ENCODE assay signal across 9 cellular contexts in genomic region chr9:4491621-4491975, GRCh38. TPM values are rescaled to one million over a fixed set of nuclear protein-coding genes. Genes with fewer than 3 reads are reported as not detected.
DNase-seq lines count a peak whose midpoint lies in the region; ATAC-seq and TF ChIP-seq lines count a peak whose summit lies in the region.
"Had no signal": no experiment of that assay in that cellular context is flagged by ENCODE, and none has a peak within 500 bp of the region (broad histone marks: within the 10 kb centered on the region; RNA-seq: fewer than 3 reads in every experiment).

No MANE protein-coding gene starts in this region.

- WGBS in smooth muscle cell (ENCODE audit: low lambda C conversion rate) = 20% methylated on average over 7 of the region's 7 CpGs

- H3K9ac ChIP-seq in iPS-15b (ENCODE audit: low read depth, low read length) (no peak overlapping the region), smooth muscle cell (ENCODE audit: low read depth) (no peak overlapping the region)

- peaks cover 30% of the 10 kb centered on the region for H3K27me3 ChIP-seq in iPS-15b (ENCODE audit: control insufficient read depth, insufficient read depth, low read length)
- peaks cover 12% of the 10 kb centered on the region for H3K27me3 ChIP-seq in smooth muscle cell (ENCODE audit: low read depth)

- H3K4me1 Mint-ChIP-seq in activated CD4-positive, alpha-beta T cell treated with anti-CD3 and anti-CD28 coated beads, Interleukin-2, amount 10 ng/mL, durations not matched to agents 7 days and 5 days = peaks cover 16% of the 10 kb centered on the region
- no peaks in the 10 kb centered on the region for H3K4me1 Mint-ChIP-seq in activated T-helper 17 cell treated with anti-CD3 and anti-CD28 coated beads, Interleukin-2, amount 50 U/mL, for 72 hours

- H3K27me3 Mint-ChIP-seq in activated CD4-positive, alpha-beta T cell treated with anti-CD3 and anti-CD28 coated beads, Interleukin-2, amount 10 ng/mL, durations not matched to agents 7 days and 5 days = peaks cover 62% of the 10 kb centered on the region
- H3K27me3 Mint-ChIP-seq in activated T-helper 17 cell treated with anti-CD3 and anti-CD28 coated beads, Interleukin-2, amount 50 U/mL, for 72 hours = peaks cover 51% of the 10 kb centered on the region

- H3K36me3 Mint-ChIP-seq in activated CD4-positive, alpha-beta T cell treated with anti-CD3 and anti-CD28 coated beads, Interleukin-2, amount 10 ng/mL, durations not matched to agents 7 days and 5 days (ENCODE audit: low read depth) = peaks cover 2% of the 10 kb centered on the region
- no peaks in the 10 kb centered on the region for H3K36me3 Mint-ChIP-seq in activated T-helper 17 cell treated with anti-CD3 and anti-CD28 coated beads, Interleukin-2, amount 50 U/mL, for 72 hours (ENCODE audit: low read depth)

- peaks cover 6% of the 10 kb centered on the region for H3F3A ChIP-seq in smooth muscle cell (ENCODE audit: low read depth)

- H3K4me1 ChIP-seq in iPS-15b (ENCODE audit: control insufficient read depth, insufficient read depth, low read length) (no peaks in the 10 kb centered on the region), smooth muscle cell (ENCODE audit: low read depth) (peaks cover 15% of the 10 kb centered on the region)

- CTCF ChIA-PET in activated CD4-positive, alpha-beta T cell treated with anti-CD3 and anti-CD28 coated beads, Interleukin-2, amount 10 ng/mL, durations not matched to agents 7 days and 5 days (lab: Charles Lee) = no interaction called here

- H3K9me3 ChIP-seq in iPS-15b (ENCODE audit: control insufficient read depth, insufficient read depth, low read length) = no peaks in the 10 kb centered on the region
- H3K9me3 ChIP-seq in smooth muscle cell (replicated peaks; ENCODE audit: low read depth) = no peaks in the 10 kb centered on the region

- H3K27ac ChIP-seq in smooth muscle cell (ENCODE audit: low read depth) = no peak overlapping the region

- H3K4me3 ChIP-seq in iPS-15b (ENCODE audit: low read depth, low read length) (peak overlapping the region; percentile 78), smooth muscle cell (peak overlapping the region; percentile 84)

- POLR2A ChIA-PET in activated CD4-positive, alpha-beta T cell treated with anti-CD3 and anti-CD28 coated beads, Interleukin-2, amount 10 ng/mL, durations not matched to agents 7 days and 5 days (lab: Charles Lee) = no interaction called here

- no peak for ATAC-seq in activated T-helper 17 cell treated with anti-CD3 and anti-CD28 coated beads, Interleukin-2, amount 50 U/mL, for 72 hours (replicated peaks)
- ATAC-seq in GM21786 (IDR thresholded peaks at IDR 0.05; ENCODE audit: unreplicated experiment) = no peak

- H3K9me3 Mint-ChIP-seq in activated CD4-positive, alpha-beta T cell treated with anti-CD3 and anti-CD28 coated beads, Interleukin-2, amount 10 ng/mL, durations not matched to agents 7 days and 5 days = no peaks in the 10 kb centered on the region
- no peaks in the 10 kb centered on the region for H3K9me3 Mint-ChIP-seq in activated T-helper 17 cell treated with anti-CD3 and anti-CD28 coated beads, Interleukin-2, amount 50 U/mL, for 72 hours

- peak overlapping the region; percentile 94 for H3K4me2 ChIP-seq in smooth muscle cell

- peak overlapping the region; percentile 99 for H2AFZ ChIP-seq in smooth muscle cell (ENCODE audit: low read depth)

- no peaks in the 10 kb centered on the region for H4K20me1 ChIP-seq in smooth muscle cell (ENCODE audit: low read depth)

- no peaks in the 10 kb centered on the region for H3K79me2 ChIP-seq in smooth muscle cell (ENCODE audit: low read depth)

- H3K4me3 Mint-ChIP-seq in activated CD4-positive, alpha-beta T cell treated with anti-CD3 and anti-CD28 coated beads, Interleukin-2, amount 10 ng/mL, durations not matched to agents 7 days and 5 days = peak overlapping the region; percentile 70
- H3K4me3 Mint-ChIP-seq in activated T-helper 17 cell treated with anti-CD3 and anti-CD28 coated beads, Interleukin-2, amount 50 U/mL, for 72 hours = peak overlapping the region; percentile 64

- DNase-seq in activated CD4-positive, alpha-beta T cell treated with anti-CD3 and anti-CD28 coated beads, Interleukin-2, amount 10 ng/mL, durations not matched to agents 7 days and 5 days = no peak
- DNase-seq in activated CD4-positive, alpha-beta T cell treated with anti-CD3 and anti-CD28 coated beads for 48 hours = no peak
- no peak for DNase-seq in smooth muscle cell (lab: John Stamatoyannopoulos, UW; ENCODE audit: unreplicated experiment)
- DNase-seq in NCI-H1092 treated with DMSO at 0.1 percent for 48 hours (lab: John Stamatoyannopoulos, UW) = no peak
- DNase-seq in medulla oblongata (ENCODE audit: extremely low spot score) = no peak
- DNase-seq: NK-92 treated with Interleukin-12 subunit alpha and Interleukin-12 subunit beta, amount 100 ng/mL, for 24 hours had no signal

- no peak for TF ChIP-seq CTCF in smooth muscle cell (IDR thresholded peaks at IDR 0.05; ENCODE audit: borderline replicate concordance, insufficient read depth, poor library complexity, severe bottlenecking)

- no peak overlapping the region for H3K27ac Mint-ChIP-seq in activated CD4-positive, alpha-beta T cell treated with anti-CD3 and anti-CD28 coated beads, Interleukin-2, amount 10 ng/mL, durations not matched to agents 7 days and 5 days
- no peak overlapping the region for H3K27ac Mint-ChIP-seq in activated T-helper 17 cell treated with anti-CD3 and anti-CD28 coated beads, Interleukin-2, amount 50 U/mL, for 72 hours

- H3K36me3 ChIP-seq in iPS-15b (ENCODE audit: control insufficient read depth, insufficient read depth, low read length) (no peaks in the 10 kb centered on the region), smooth muscle cell (ENCODE audit: low read depth) (no peaks in the 10 kb centered on the region)

RNA-seq across cellular contexts. Expression of gene SLC1A1, which starts 1.3 kb away (rescaled TPM):
- total RNA-seq in activated CD4-positive, alpha-beta T cell treated with anti-CD3 and anti-CD28 coated beads, Interleukin-2, amount 10 ng/mL, durations not matched to agents 7 days and 5 days = under 1 TPM in 1 of 2 experiments, not detected in 1; 0.10 TPM
- under 1 TPM in 1 of 2 donors, not detected in 1; 0.45 TPM for total RNA-seq in activated T-helper 17 cell treated with anti-CD3 and anti-CD28 coated beads, Interleukin-2, amount 50 U/mL, for 72 hours
- total RNA-seq in smooth muscle cell = 15.6 and 19.3 TPM in 2 replicates
- 6.1 and 11.3 TPM in 2 replicates for polyA plus RNA-seq in smooth muscle cell

Comparison
In these comparisons a context has a peak if more than half of its experiments do, and no peak if none do; other contexts are left out.
1. RNA of gene SLC1A1, which starts 1.3 kb away (total RNA-seq): 15.6 to 19.3 TPM in smooth muscle cell; 0.45 TPM in activated T-helper 17 cell treated with anti-CD3 and anti-CD28 coated beads, Interleukin-2, amount 50 U/mL, for 72 hours and 0.10 TPM in activated CD4-positive, alpha-beta T cell treated with anti-CD3 and anti-CD28 coated beads, Interleukin-2, amount 10 ng/mL, durations not matched to agents 7 days and 5 days; every median in the first group is over 10 times any median in the second.